ENCODE assay signal across 23 cellular contexts in genomic region chr4:90207887-90208454, GRCh38.
"Had no signal": no experiment of that assay in that cellular context is flagged by ENCODE, and none has a peak within 500 bp of the region (broad histone marks: within the 10 kb centered on the region; RNA-seq: fewer than 3 reads in every experiment).

No MANE protein-coding gene starts in this region.

- ATAC-seq: activated CD4-positive, alpha-beta T cell treated with anti-CD3 and anti-CD28 coated beads for 36 hours; activated T-helper 17 cell treated with anti-CD3 and anti-CD28 coated beads, Interleukin-2, amount 50 U/mL, for 72 hours; T-cell had no signal

- FAIRE-seq: astrocyte, TTC549 had no signal

- H3K27ac ChIP-seq: SK-N-MC had no signal

- H3K4me3 ChIP-seq: SK-N-MC had no signal

- DNase-seq: activated CD4-positive, alpha-beta memory T cell treated with anti-CD3 and anti-CD28 coated beads, Interleukin-2, amount 10 ng/mL, durations not matched to agents 7 days and 5 days; activated CD4-positive, alpha-beta T cell treated with anti-CD3 and anti-CD28 coated beads for 36 hours; activated CD4-positive, alpha-beta T cell treated with anti-CD3 and anti-CD28 coated beads, Interleukin-2, amount 50 U/mL, for 1 hour; activated gamma-delta T cell; activated naive CD4-positive, alpha-beta T cell treated with anti-CD3 and anti-CD28 coated beads for 36 hours; activated T-cell treated with anti-CD3 and anti-CD28 coated beads for 4 hours; activated T-cell treated with anti-CD3 and anti-CD28 coated beads, Interleukin-2, amount 50 U/mL, for 48 hours; Kasumi-1; NCI-H1105 treated with DMSO at 0.1 percent for 48 hours; NCI-H1436 treated with DMSO at 0.1 percent for 48 hours; NCI-H187; NCI-H2081 treated with DMSO at 0.1 percent for 48 hours; NCI-H446; NCI-H526; NCI-H774; SIG-M5; T-cell; T-helper 2 cell; T1000 had no signal
